In genomic region chr13:20182231-20182846, GRCh38 we compare ENCODE assay signal across 8 cellular contexts. TPM values are rescaled to one million over a fixed set of nuclear protein-coding genes. Genes with fewer than 3 reads are reported as not detected.
DNase-seq lines count a peak whose midpoint lies in the region; ATAC-seq and TF ChIP-seq lines count a peak whose summit lies in the region.

No MANE protein-coding gene starts in this region.

- no peaks in the 10 kb centered on the region for H3K9me3 ChIP-seq in OCI-LY1 (ENCODE audit: low read length)
- H3K9me3 ChIP-seq in trophoblast cell (ENCODE audit: insufficient read depth, low read depth, low read length): no peaks in the 10 kb centered on the region

- no peak overlapping the region for H3K18ac ChIP-seq in trophoblast cell (ENCODE audit: low read length)

- no peak overlapping the region for H3K23ac ChIP-seq in trophoblast cell (ENCODE audit: low read length)

- peak; percentile 90 for TF ChIP-seq RAD21 in Ishikawa (IDR thresholded peaks at IDR 0.05; ENCODE audit: low read depth)

- H3K27ac ChIP-seq in OCI-LY1 (ENCODE audit: low read depth, low read length, poor library complexity, severe bottlenecking): no peak overlapping the region
- H3K27ac ChIP-seq in trophoblast cell (ENCODE audit: low read depth, low read length): no peak overlapping the region

- H2BK12ac ChIP-seq in trophoblast cell (ENCODE audit: low read length): no peak overlapping the region

- no peaks in the 10 kb centered on the region for H3K9me3 Mint-ChIP-seq in activated naive CD4-positive, alpha-beta T cell treated with anti-CD3 and anti-CD28 coated beads for 36 hours

- WGBS in trophoblast cell (ENCODE audit: extremely low coverage, insufficient coverage, insufficient read length): no CpG with 5 or more reads among the region's 5 CpGs

- no peaks in the 10 kb centered on the region for H3K9me2 ChIP-seq in OCI-LY1 (ENCODE audit: low read depth, low read length)

- H4K91ac ChIP-seq in trophoblast cell (ENCODE audit: low read depth, low read length): no peak overlapping the region

- no peaks in the 10 kb centered on the region for H3F3A ChIP-seq in OCI-LY1 (ENCODE audit: insufficient read depth, low read length)

- H2BK120ac ChIP-seq in trophoblast cell (ENCODE audit: insufficient read depth, low read length, poor library complexity): no peak overlapping the region

- no peak overlapping the region for H3K14ac ChIP-seq in trophoblast cell (ENCODE audit: low read length)

- no peak overlapping the region for H3K4me3 ChIP-seq in OCI-LY1 (ENCODE audit: low read depth, low read length, poor library complexity, severe bottlenecking)
- no peak overlapping the region for H3K4me3 ChIP-seq in trophoblast cell (ENCODE audit: low read depth, low read length)

- no peak for TF ChIP-seq EP300 in Ishikawa (IDR thresholded peaks at IDR 0.05; ENCODE audit: borderline replicate concordance)

- no peaks in the 10 kb centered on the region for H3K4me1 Mint-ChIP-seq in activated naive CD4-positive, alpha-beta T cell treated with anti-CD3 and anti-CD28 coated beads for 36 hours (ENCODE audit: low read depth)

- H3K27me3 ChIP-seq in OCI-LY1 (ENCODE audit: insufficient read depth, low read length) (no peaks in the 10 kb centered on the region; the same call in 1 of the 2 replicates), trophoblast cell (ENCODE audit: insufficient read depth, low read length) (no peaks in the 10 kb centered on the region)

- no peak overlapping the region for H2BK5ac ChIP-seq in trophoblast cell (ENCODE audit: low read depth, low read length, poor library complexity)

- no peaks in the 10 kb centered on the region for H3K4me1 ChIP-seq in OCI-LY1 (ENCODE audit: insufficient read depth, low read length, severe bottlenecking)
- H3K4me1 ChIP-seq in trophoblast cell (ENCODE audit: control insufficient read depth in 1 of 2, insufficient read depth in 2 of 2, low read length in 2 of 2): no peaks in the 10 kb centered on the region

- no peak overlapping the region for H3K4ac ChIP-seq in trophoblast cell (ENCODE audit: low read depth, low read length)

- no peak overlapping the region for H3K4me3 Mint-ChIP-seq in activated naive CD4-positive, alpha-beta T cell treated with anti-CD3 and anti-CD28 coated beads for 36 hours

- no peak overlapping the region for H3K4me2 ChIP-seq in OCI-LY1 (ENCODE audit: low read length)
- H3K4me2 ChIP-seq in trophoblast cell (ENCODE audit: low read length): no peak overlapping the region

- H3K9ac ChIP-seq in OCI-LY1 (ENCODE audit: low read length) (no peak overlapping the region), trophoblast cell (ENCODE audit: low read length) (no peak overlapping the region)

- H2AK5ac ChIP-seq in trophoblast cell (ENCODE audit: low read length): no peak overlapping the region

- TF ChIP-seq CTCF in OCI-LY1 (IDR thresholded peaks at IDR 0.05; ENCODE audit: low read length): peak; percentile 66

- peaks cover 30% of the 10 kb centered on the region for H3K27me3 Mint-ChIP-seq in activated naive CD4-positive, alpha-beta T cell treated with anti-CD3 and anti-CD28 coated beads for 36 hours (ENCODE audit: low read depth)

- no peaks in the 10 kb centered on the region for H3K36me3 Mint-ChIP-seq in activated naive CD4-positive, alpha-beta T cell treated with anti-CD3 and anti-CD28 coated beads for 36 hours (ENCODE audit: low read depth)

- ATAC-seq in GM19467 (IDR thresholded peaks at IDR 0.05; ENCODE audit: unreplicated experiment) (peak; percentile 53), GM19452 (IDR thresholded peaks at IDR 0.05; ENCODE audit: unreplicated experiment) (no peak)

- H3K79me1 ChIP-seq in trophoblast cell (ENCODE audit: low read length): no peaks in the 10 kb centered on the region

- no peak overlapping the region for H4K12ac ChIP-seq in trophoblast cell (ENCODE audit: low read depth, low read length)

- DNase-seq in DMS153 (lab: John Stamatoyannopoulos, UW) (peak; percentile 72), glomerular visceral epithelial cell (ENCODE audit: extremely low spot score) (peak; percentile 75), trophoblast cell (peak; percentile 38 to 89)
- peak; percentile 54 for DNase-seq in activated naive CD4-positive, alpha-beta T cell treated with anti-CD3 and anti-CD28 coated beads for 36 hours

- CTCF ChIA-PET in activated naive CD4-positive, alpha-beta T cell treated with anti-CD3 and anti-CD28 coated beads for 36 hours (lab: Charles Lee): interaction anchor here (0.6 to 2.2 kb wide), 15 partner anchors 9 to 667 kb away, joined by 3 to 14 read pairs (median 4); no protein-coding TSS in a partner anchor

- H4K20me1 ChIP-seq in OCI-LY1 (ENCODE audit: insufficient read depth, low read length): no peaks in the 10 kb centered on the region

- H3K27ac Mint-ChIP-seq in activated naive CD4-positive, alpha-beta T cell treated with anti-CD3 and anti-CD28 coated beads for 36 hours: no peak overlapping the region

- H3K36me3 ChIP-seq in OCI-LY1 (ENCODE audit: insufficient read depth, low read length) (no peaks in the 10 kb centered on the region), trophoblast cell (ENCODE audit: control insufficient read depth in 1 of 2, insufficient read depth in 2 of 2, low read length in 2 of 2) (peaks cover 0 to 1% of the 10 kb centered on the region in 2 experiments)

- H3K79me2 ChIP-seq in OCI-LY1 (ENCODE audit: insufficient read depth, low read length) (no peaks in the 10 kb centered on the region), trophoblast cell (ENCODE audit: control insufficient read depth, insufficient read depth, low read length, poor library complexity) (no peaks in the 10 kb centered on the region)

- intact Hi-C loops in activated naive CD4-positive, alpha-beta T cell treated with anti-CD3 and anti-CD28 coated beads for 36 hours (cut with micrococcal nuclease): loop anchor here (1.0 kb wide), 4 partner anchors 307 to 743 kb away; no protein-coding TSS in a partner anchor

- H4K8ac ChIP-seq in trophoblast cell (ENCODE audit: low read depth, low read length): no peak overlapping the region

- H2AFZ ChIP-seq in OCI-LY1 (ENCODE audit: low read length) (no peak overlapping the region), trophoblast cell (ENCODE audit: insufficient read depth, low read length, poor library complexity) (no peak overlapping the region)

TF ChIP-seq in Ishikawa, 13 proteins besides CTCF, POLR2A, EP300 and RAD21:
- TF ChIP-seq TEAD4 (IDR thresholded peaks at IDR 0.05) (no peak), CREB1 (IDR thresholded peaks at IDR 0.05; ENCODE audit: low read depth) (no peak), TCF12 (IDR thresholded peaks at IDR 0.05; ENCODE audit: low read depth) (no peak), FOXM1 (IDR thresholded peaks at IDR 0.05; ENCODE audit: borderline replicate concordance, low read depth) (no peak), USF1 (IDR thresholded peaks at IDR 0.05) (no peak), CEBPB (IDR thresholded peaks at IDR 0.05) (no peak), EGR1 (IDR thresholded peaks at IDR 0.05) (no peak), ZBTB7A (IDR thresholded peaks at IDR 0.05; ENCODE audit: low read depth) (no peak), YY1 (IDR thresholded peaks at IDR 0.05; ENCODE audit: low read depth) (no peak), MAX (IDR thresholded peaks at IDR 0.05) (no peak), TAF1 (IDR thresholded peaks at IDR 0.05; ENCODE audit: low read depth) (no peak), NFIC (IDR thresholded peaks at IDR 0.05) (no peak)
- TF ChIP-seq, protein P1, sequence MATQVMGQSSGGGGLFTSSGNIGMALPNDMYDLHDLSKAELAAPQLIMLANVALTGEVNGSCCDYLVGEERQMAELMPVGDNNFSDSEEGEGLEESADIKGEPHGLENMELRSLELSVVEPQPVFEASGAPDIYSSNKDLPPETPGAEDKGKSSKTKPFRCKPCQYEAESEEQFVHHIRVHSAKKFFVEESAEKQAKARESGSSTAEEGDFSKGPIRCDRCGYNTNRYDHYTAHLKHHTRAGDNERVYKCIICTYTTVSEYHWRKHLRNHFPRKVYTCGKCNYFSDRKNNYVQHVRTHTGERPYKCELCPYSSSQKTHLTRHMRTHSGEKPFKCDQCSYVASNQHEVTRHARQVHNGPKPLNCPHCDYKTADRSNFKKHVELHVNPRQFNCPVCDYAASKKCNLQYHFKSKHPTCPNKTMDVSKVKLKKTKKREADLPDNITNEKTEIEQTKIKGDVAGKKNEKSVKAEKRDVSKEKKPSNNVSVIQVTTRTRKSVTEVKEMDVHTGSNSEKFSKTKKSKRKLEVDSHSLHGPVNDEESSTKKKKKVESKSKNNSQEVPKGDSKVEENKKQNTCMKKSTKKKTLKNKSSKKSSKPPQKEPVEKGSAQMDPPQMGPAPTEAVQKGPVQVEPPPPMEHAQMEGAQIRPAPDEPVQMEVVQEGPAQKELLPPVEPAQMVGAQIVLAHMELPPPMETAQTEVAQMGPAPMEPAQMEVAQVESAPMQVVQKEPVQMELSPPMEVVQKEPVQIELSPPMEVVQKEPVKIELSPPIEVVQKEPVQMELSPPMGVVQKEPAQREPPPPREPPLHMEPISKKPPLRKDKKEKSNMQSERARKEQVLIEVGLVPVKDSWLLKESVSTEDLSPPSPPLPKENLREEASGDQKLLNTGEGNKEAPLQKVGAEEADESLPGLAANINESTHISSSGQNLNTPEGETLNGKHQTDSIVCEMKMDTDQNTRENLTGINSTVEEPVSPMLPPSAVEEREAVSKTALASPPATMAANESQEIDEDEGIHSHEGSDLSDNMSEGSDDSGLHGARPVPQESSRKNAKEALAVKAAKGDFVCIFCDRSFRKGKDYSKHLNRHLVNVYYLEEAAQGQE (IDR thresholded peaks at IDR 0.05; ENCODE audit: low read depth): no peak

RNA-seq across cellular contexts. Expression of gene GJB2, which starts 10.4 kb away (rescaled TPM):
- total RNA-seq in activated naive CD4-positive, alpha-beta T cell treated with anti-CD3 and anti-CD28 coated beads for 36 hours: under 1 TPM; 0.72 to 0.89 TPM
- 2.8 and 2.9 TPM in 2 replicates for polyA plus RNA-seq in trophoblast cell (2013)

RNA-seq across cellular contexts. Expression of gene GJA3, which starts 21.5 kb away (rescaled TPM):
- under 1 TPM; 0.05 to 0.10 TPM for total RNA-seq in activated naive CD4-positive, alpha-beta T cell treated with anti-CD3 and anti-CD28 coated beads for 36 hours
- polyA plus RNA-seq in trophoblast cell (2013): 0.05 and 0.07 TPM in 2 replicates

RNA-seq across cellular contexts. Expression of gene GJB6, which starts 49.8 kb away (rescaled TPM):
- total RNA-seq in activated naive CD4-positive, alpha-beta T cell treated with anti-CD3 and anti-CD28 coated beads for 36 hours: under 1 TPM; 0.30 to 0.50 TPM
- polyA plus RNA-seq in trophoblast cell (2013): 0.37 and 0.44 TPM in 2 replicates
